1 cellular context compared by ENCODE assay signal in genomic region chr17:45115871-45116270, GRCh38.
TF ChIP-seq lines count a peak whose summit lies in the region.

No MANE protein-coding gene starts in this region.

TF ChIP-seq in K562, 482 proteins besides CTCF, POLR2A, EP300 and RAD21:
- no peak for TF ChIP-seq GABPB2 (CRISPR knock-in tag; conservative IDR thresholded peaks at IDR 0.05)
- TF ChIP-seq ZNF444 (CRISPR knock-in tag; IDR thresholded peaks at IDR 0.05) = no peak
- peak; percentile 24; the same call in 1 of the 2 replicates for TF ChIP-seq CBFA2T2 (conservative IDR thresholded peaks at IDR 0.05)
- peak; percentile 82 for TF ChIP-seq ZNF263 (CRISPR knock-in tag; IDR thresholded peaks at IDR 0.05; ENCODE audit: borderline replicate concordance)
- TF ChIP-seq TEAD1 (CRISPR knock-in tag; IDR thresholded peaks at IDR 0.05) = no peak
- peak; percentile 32 to 34; a peak in 1 of 4 replicates for TF ChIP-seq KDM1A (IDR thresholded peaks at IDR 0.05)
- peak; percentile 65 for TF ChIP-seq CBFA2T3 (IDR thresholded peaks at IDR 0.05)
- no peak for TF ChIP-seq HSF4 (CRISPR knock-in tag; IDR thresholded peaks at IDR 0.05; ENCODE audit: borderline replicate concordance)
- no peak for TF ChIP-seq LARP7 (IDR thresholded peaks at IDR 0.05)
- no peak for TF ChIP-seq ZBTB26 (CRISPR knock-in tag; IDR thresholded peaks at IDR 0.05)
- TF ChIP-seq UBTF (IDR thresholded peaks at IDR 0.05; ENCODE audit: borderline replicate concordance in 1 of 2, low read depth in 2 of 2, low read length in 2 of 2) = no peak
